ENCODE assay signal across 1 cellular context in genomic region chr2:9641641-9642040, GRCh38.
TF ChIP-seq lines count a peak whose summit lies in the region.

No MANE protein-coding gene starts in this region.

TF ChIP-seq in GM12878, 131 proteins besides CTCF, POLR2A, EP300 and RAD21 (continues in another document):
- no peak for TF ChIP-seq PRDM15 (CRISPR knock-in tag; IDR thresholded peaks at IDR 0.05)
- no peak for TF ChIP-seq SRF (IDR thresholded peaks at IDR 0.05; ENCODE audit: low read depth in 2 of 2, low read length in 2 of 2)
- no peak for TF ChIP-seq ASH2L (IDR thresholded peaks at IDR 0.05; ENCODE audit: borderline replicate concordance, low read depth)
- TF ChIP-seq JUNB (IDR thresholded peaks at IDR 0.05) = peak; percentile 66
- TF ChIP-seq PAX5 (IDR thresholded peaks at IDR 0.05; ENCODE audit: borderline replicate concordance, low read depth, low read length) = 0 out of 2 replicates have a peak, but pooled peaks have one; percentile 41
- no peak for TF ChIP-seq ZNF384 (IDR thresholded peaks at IDR 0.05; ENCODE audit: borderline replicate concordance, low read depth, low read length)
- no peak for TF ChIP-seq RBBP5 (conservative IDR thresholded peaks at IDR 0.05)
- no peak for TF ChIP-seq SREBF1 (IDR thresholded peaks at IDR 0.05; ENCODE audit: low read length)
- peak; percentile 39; the same call in 1 of the 2 replicates for TF ChIP-seq FOXM1 (IDR thresholded peaks at IDR 0.05; ENCODE audit: low read depth, low read length)
- no peak for TF ChIP-seq LARP7 (IDR thresholded peaks at IDR 0.05)
- TF ChIP-seq HDAC6 (IDR thresholded peaks at IDR 0.05; ENCODE audit: unreplicated experiment) = no peak
- TF ChIP-seq TCF7 (IDR thresholded peaks at IDR 0.05; ENCODE audit: borderline replicate concordance) = peak; percentile 80
- TF ChIP-seq POU2F2 (IDR thresholded peaks at IDR 0.05; ENCODE audit: borderline replicate concordance, low read depth, low read length) = 0 out of 3 replicates have a peak, but pooled peaks have one; percentile 15
- no peak for TF ChIP-seq STAT3 (IDR thresholded peaks at IDR 0.05; ENCODE audit: low read depth, low read length)
- no peak for TF ChIP-seq E4F1 (IDR thresholded peaks at IDR 0.05; ENCODE audit: borderline replicate concordance, partially characterized antibody)
- TF ChIP-seq MTA2 (IDR thresholded peaks at IDR 0.05; ENCODE audit: low read depth) = no peak
- TF ChIP-seq HDGF (IDR thresholded peaks at IDR 0.05) = no peak
- TF ChIP-seq ESRRA (IDR thresholded peaks at IDR 0.05; ENCODE audit: low read length) = no peak
- TF ChIP-seq NKRF (conservative IDR thresholded peaks at IDR 0.05) = no peak
- TF ChIP-seq IRF4 (IDR thresholded peaks at IDR 0.05; ENCODE audit: low read depth, low read length) = no peak
- peak; percentile 50; the same call in 1 of the 2 replicates for TF ChIP-seq NR2F1 (conservative IDR thresholded peaks at IDR 0.05)
- no peak for TF ChIP-seq IRF3 (IDR thresholded peaks at IDR 0.05)
- TF ChIP-seq MAX (IDR thresholded peaks at IDR 0.05; ENCODE audit: low read depth, low read length) = no peak
- TF ChIP-seq ZNF622 (IDR thresholded peaks at IDR 0.05) = no peak
- no peak for TF ChIP-seq EGR1 (IDR thresholded peaks at IDR 0.05; ENCODE audit: borderline replicate concordance in 1 of 2, low read depth in 2 of 2, low read length in 2 of 2)
- no peak for TF ChIP-seq SIX5 (IDR thresholded peaks at IDR 0.05; ENCODE audit: low read depth, low read length, severe bottlenecking)
- no peak for TF ChIP-seq TCF12 (IDR thresholded peaks at IDR 0.05; ENCODE audit: low read depth, low read length)
- no peak for TF ChIP-seq MEF2A (IDR thresholded peaks at IDR 0.05; ENCODE audit: insufficient read depth, low read depth, low read length)
- TF ChIP-seq FOS (IDR thresholded peaks at IDR 0.05; ENCODE audit: borderline replicate concordance, extremely low read depth, insufficient read length) = no peak
- peak; percentile 53 for TF ChIP-seq EED (IDR thresholded peaks at IDR 0.05; ENCODE audit: low read depth)
- TF ChIP-seq HCFC1 (IDR thresholded peaks at IDR 0.05; ENCODE audit: low read length) = no peak
- TF ChIP-seq SUPT20H (IDR thresholded peaks at IDR 0.05; ENCODE audit: borderline replicate concordance, control insufficient read depth, low read depth, low read length) = no peak
- no peak for TF ChIP-seq DPF2 (IDR thresholded peaks at IDR 0.05)
- TF ChIP-seq ZBTB4 (CRISPR knock-in tag; IDR thresholded peaks at IDR 0.05) = no peak
- TF ChIP-seq TBL1XR1 (IDR thresholded peaks at IDR 0.05; ENCODE audit: low read depth, low read length) = no peak
- no peak for TF ChIP-seq E2F8 (IDR thresholded peaks at IDR 0.05; ENCODE audit: low read depth, partially characterized antibody)
- no peak for TF ChIP-seq TARDBP (IDR thresholded peaks at IDR 0.05; ENCODE audit: borderline replicate concordance)
- no peak for TF ChIP-seq SMAD1 (IDR thresholded peaks at IDR 0.05; ENCODE audit: low read depth, partially characterized antibody)
- TF ChIP-seq SP1 (IDR thresholded peaks at IDR 0.05; ENCODE audit: low read depth, low read length) = no peak
- no peak for TF ChIP-seq IKZF1 (conservative IDR thresholded peaks at IDR 0.05)
- no peak for TF ChIP-seq HSF1 (IDR thresholded peaks at IDR 0.05; ENCODE audit: low read depth, low read length)
- TF ChIP-seq ZBTB11 (CRISPR knock-in tag; IDR thresholded peaks at IDR 0.05) = no peak
- no peak for TF ChIP-seq ATF7 (IDR thresholded peaks at IDR 0.05; ENCODE audit: low read depth)
- TF ChIP-seq RUNX3 (IDR thresholded peaks at IDR 0.05; ENCODE audit: low read length) = 0 out of 2 replicates have a peak, but pooled peaks have one; percentile 29
